Comparison of ENCODE assay signal across 1 cellular context in the genomic region with DNA sequence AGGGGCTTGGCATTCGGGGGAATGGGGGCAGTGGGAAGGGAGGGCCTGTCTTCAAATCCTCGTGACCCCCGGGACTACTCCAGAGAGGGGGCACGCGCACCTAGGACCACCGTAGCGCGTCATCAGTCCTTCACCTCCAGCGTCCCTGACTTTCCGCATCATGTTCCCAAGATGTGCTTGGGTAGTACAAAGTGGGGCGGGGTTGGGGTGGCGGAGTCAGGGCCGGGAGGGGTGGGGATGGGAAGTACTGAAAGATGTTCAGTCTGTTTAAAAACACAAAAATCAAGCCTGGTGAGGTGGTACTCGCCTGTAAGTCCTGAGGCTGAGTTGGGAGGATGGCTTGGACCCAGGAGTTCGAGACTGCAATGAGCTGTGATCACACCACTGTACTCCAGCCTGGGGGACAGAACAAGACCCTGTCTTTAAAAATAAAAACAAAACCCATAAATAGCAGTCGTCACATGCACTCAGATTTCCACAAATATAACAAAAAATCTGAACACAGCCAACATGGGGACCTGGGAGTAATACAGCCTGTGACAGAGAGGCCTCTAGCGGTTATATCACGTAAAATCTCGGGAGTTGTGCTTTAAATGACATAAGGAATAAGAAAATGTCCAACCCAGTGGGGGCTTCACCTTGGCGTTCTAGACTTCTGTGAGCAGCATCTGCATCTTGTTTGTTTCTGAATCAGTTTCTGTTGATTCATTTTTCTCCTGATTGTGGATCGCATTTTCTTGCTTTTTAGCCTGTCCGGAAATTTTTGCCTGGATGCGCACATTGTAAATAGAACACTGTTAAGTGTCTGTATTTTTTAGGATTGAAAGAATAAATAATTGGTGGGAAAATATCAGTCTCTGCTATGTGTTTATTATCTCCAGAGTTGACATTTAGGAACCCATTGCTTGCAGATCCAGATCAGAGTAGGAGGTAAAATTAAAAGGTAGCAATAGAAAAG.
TF ChIP-seq lines count a peak whose summit lies in the region.

No MANE protein-coding gene starts in this region.

TF ChIP-seq in K562, 482 proteins besides CTCF, POLR2A, EP300 and RAD21 (continues in another document):
- TF ChIP-seq CHD1 (IDR thresholded peaks at IDR 0.05; ENCODE audit: low read length) (no peak), ZFX (CRISPR knock-in tag; IDR thresholded peaks at IDR 0.05) (no peak), ZNF695 (CRISPR knock-in tag; IDR thresholded peaks at IDR 0.05) (no peak), ZNF174 (CRISPR knock-in tag; IDR thresholded peaks at IDR 0.05) (no peak), ZNF121 (CRISPR knock-in tag; conservative IDR thresholded peaks at IDR 0.05) (no peak), GATA2 (CRISPR knock-in tag; IDR thresholded peaks at IDR 0.05) (no peak), CSDE1 (IDR thresholded peaks at IDR 0.05) (no peak), MEF2A (IDR thresholded peaks at IDR 0.05; ENCODE audit: control insufficient read depth, low read depth, low read length) (no peak), TOE1 (IDR thresholded peaks at IDR 0.05; ENCODE audit: borderline replicate concordance) (no peak), TOE1 (CRISPR knock-in tag; IDR thresholded peaks at IDR 0.05; ENCODE audit: borderline replicate concordance, low read depth) (no peak), FUS (optimal IDR thresholded peaks at IDR 0.05; ENCODE audit: low read depth, low read length) (no peak), TGIF2 (CRISPR knock-in tag; IDR thresholded peaks at IDR 0.05) (no peak; the same call in 1 of the 2 replicates), SUPT5H (IDR thresholded peaks at IDR 0.05) (no peak), STAT5A (IDR thresholded peaks at IDR 0.05; ENCODE audit: borderline replicate concordance, low read length) (no peak), CBFA2T2 (conservative IDR thresholded peaks at IDR 0.05) (no peak), GABPB1 (CRISPR knock-in tag; IDR thresholded peaks at IDR 0.05) (0 out of 2 replicates have a peak, but pooled peaks have one; percentile 27), PTRF (tag; IDR thresholded peaks at IDR 0.05) (no peak), SMARCC2 (IDR thresholded peaks at IDR 0.05; ENCODE audit: low read depth) (no peak), KAT7 (CRISPR knock-in tag; IDR thresholded peaks at IDR 0.05; ENCODE audit: borderline replicate concordance) (no peak), JUN (IDR thresholded peaks at IDR 0.05; ENCODE audit: borderline replicate concordance, low read depth, low read length) (peak; percentile 10; the same call in 1 of the 2 replicates), JUN (CRISPR knock-in tag; IDR thresholded peaks at IDR 0.05; ENCODE audit: borderline replicate concordance) (no peak), TAF15 (IDR thresholded peaks at IDR 0.05; ENCODE audit: low read depth, low read length) (no peak), ZNF707 (CRISPR knock-in tag; conservative IDR thresholded peaks at IDR 0.05) (no peak), PTTG1 (tag; IDR thresholded peaks at IDR 0.05; ENCODE audit: low read depth) (no peak), KLF16 (IDR thresholded peaks at IDR 0.05) (peak; percentile 52; the same call in 1 of the 2 replicates), TEAD2 (tag; IDR thresholded peaks at IDR 0.05) (no peak), ZNF134 (CRISPR knock-in tag; conservative IDR thresholded peaks at IDR 0.05) (no peak), CBX8 (IDR thresholded peaks at IDR 0.05; ENCODE audit: borderline replicate concordance, extremely low read depth, low read depth, low read length, poor library complexity, severe bottlenecking) (no peak), PHF21A (IDR thresholded peaks at IDR 0.05; ENCODE audit: borderline replicate concordance, low read depth) (peak; percentile 95; the same call in 1 of the 2 replicates)
- TF ChIP-seq, protein P1, sequence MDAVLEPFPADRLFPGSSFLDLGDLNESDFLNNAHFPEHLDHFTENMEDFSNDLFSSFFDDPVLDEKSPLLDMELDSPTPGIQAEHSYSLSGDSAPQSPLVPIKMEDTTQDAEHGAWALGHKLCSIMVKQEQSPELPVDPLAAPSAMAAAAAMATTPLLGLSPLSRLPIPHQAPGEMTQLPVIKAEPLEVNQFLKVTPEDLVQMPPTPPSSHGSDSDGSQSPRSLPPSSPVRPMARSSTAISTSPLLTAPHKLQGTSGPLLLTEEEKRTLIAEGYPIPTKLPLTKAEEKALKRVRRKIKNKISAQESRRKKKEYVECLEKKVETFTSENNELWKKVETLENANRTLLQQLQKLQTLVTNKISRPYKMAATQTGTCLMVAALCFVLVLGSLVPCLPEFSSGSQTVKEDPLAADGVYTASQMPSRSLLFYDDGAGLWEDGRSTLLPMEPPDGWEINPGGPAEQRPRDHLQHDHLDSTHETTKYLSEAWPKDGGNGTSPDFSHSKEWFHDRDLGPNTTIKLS (IDR thresholded peaks at IDR 0.05; ENCODE audit: borderline replicate concordance, low read depth): no peak
- TF ChIP-seq, protein P2, sequence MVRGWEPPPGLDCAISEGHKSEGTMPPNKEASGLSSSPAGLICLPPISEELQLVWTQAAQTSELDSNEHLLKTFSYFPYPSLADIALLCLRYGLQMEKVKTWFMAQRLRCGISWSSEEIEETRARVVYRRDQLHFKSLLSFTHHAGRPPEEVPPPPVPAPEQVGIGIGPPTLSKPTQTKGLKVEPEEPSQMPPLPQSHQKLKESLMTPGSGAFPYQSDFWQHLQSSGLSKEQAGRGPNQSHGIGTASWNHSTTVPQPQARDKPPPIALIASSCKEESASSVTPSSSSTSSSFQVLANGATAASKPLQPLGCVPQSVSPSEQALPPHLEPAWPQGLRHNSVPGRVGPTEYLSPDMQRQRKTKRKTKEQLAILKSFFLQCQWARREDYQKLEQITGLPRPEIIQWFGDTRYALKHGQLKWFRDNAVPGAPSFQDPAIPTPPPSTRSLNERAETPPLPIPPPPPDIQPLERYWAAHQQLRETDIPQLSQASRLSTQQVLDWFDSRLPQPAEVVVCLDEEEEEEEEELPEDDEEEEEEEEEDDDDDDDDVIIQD (CRISPR knock-in tag; IDR thresholded peaks at IDR 0.05): no peak
- TF ChIP-seq, protein P3, sequence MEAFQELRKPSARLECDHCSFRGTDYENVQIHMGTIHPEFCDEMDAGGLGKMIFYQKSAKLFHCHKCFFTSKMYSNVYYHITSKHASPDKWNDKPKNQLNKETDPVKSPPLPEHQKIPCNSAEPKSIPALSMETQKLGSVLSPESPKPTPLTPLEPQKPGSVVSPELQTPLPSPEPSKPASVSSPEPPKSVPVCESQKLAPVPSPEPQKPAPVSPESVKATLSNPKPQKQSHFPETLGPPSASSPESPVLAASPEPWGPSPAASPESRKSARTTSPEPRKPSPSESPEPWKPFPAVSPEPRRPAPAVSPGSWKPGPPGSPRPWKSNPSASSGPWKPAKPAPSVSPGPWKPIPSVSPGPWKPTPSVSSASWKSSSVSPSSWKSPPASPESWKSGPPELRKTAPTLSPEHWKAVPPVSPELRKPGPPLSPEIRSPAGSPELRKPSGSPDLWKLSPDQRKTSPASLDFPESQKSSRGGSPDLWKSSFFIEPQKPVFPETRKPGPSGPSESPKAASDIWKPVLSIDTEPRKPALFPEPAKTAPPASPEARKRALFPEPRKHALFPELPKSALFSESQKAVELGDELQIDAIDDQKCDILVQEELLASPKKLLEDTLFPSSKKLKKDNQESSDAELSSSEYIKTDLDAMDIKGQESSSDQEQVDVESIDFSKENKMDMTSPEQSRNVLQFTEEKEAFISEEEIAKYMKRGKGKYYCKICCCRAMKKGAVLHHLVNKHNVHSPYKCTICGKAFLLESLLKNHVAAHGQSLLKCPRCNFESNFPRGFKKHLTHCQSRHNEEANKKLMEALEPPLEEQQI (IDR thresholded peaks at IDR 0.05): no peak
- TF ChIP-seq, protein P4, sequence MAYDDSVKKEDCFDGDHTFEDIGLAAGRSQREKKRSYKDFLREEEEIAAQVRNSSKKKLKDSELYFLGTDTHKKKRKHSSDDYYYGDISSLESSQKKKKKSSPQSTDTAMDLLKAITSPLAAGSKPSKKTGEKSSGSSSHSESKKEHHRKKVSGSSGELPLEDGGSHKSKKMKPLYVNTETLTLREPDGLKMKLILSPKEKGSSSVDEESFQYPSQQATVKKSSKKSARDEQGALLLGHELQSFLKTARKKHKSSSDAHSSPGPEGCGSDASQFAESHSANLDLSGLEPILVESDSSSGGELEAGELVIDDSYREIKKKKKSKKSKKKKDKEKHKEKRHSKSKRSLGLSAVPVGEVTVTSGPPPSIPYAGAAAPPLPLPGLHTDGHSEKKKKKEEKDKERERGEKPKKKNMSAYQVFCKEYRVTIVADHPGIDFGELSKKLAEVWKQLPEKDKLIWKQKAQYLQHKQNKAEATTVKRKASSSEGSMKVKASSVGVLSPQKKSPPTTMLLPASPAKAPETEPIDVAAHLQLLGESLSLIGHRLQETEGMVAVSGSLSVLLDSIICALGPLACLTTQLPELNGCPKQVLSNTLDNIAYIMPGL (CRISPR knock-in tag; IDR thresholded peaks at IDR 0.05): no peak; the same call in 1 of the 2 replicates
- TF ChIP-seq, protein P5, sequence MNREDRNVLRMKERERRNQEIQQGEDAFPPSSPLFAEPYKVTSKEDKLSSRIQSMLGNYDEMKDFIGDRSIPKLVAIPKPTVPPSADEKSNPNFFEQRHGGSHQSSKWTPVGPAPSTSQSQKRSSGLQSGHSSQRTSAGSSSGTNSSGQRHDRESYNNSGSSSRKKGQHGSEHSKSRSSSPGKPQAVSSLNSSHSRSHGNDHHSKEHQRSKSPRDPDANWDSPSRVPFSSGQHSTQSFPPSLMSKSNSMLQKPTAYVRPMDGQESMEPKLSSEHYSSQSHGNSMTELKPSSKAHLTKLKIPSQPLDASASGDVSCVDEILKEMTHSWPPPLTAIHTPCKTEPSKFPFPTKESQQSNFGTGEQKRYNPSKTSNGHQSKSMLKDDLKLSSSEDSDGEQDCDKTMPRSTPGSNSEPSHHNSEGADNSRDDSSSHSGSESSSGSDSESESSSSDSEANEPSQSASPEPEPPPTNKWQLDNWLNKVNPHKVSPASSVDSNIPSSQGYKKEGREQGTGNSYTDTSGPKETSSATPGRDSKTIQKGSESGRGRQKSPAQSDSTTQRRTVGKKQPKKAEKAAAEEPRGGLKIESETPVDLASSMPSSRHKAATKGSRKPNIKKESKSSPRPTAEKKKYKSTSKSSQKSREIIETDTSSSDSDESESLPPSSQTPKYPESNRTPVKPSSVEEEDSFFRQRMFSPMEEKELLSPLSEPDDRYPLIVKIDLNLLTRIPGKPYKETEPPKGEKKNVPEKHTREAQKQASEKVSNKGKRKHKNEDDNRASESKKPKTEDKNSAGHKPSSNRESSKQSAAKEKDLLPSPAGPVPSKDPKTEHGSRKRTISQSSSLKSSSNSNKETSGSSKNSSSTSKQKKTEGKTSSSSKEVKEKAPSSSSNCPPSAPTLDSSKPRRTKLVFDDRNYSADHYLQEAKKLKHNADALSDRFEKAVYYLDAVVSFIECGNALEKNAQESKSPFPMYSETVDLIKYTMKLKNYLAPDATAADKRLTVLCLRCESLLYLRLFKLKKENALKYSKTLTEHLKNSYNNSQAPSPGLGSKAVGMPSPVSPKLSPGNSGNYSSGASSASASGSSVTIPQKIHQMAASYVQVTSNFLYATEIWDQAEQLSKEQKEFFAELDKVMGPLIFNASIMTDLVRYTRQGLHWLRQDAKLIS (CRISPR knock-in tag; IDR thresholded peaks at IDR 0.05): 0 out of 2 replicates have a peak, but pooled peaks have one; percentile 49
- TF ChIP-seq, protein P6, sequence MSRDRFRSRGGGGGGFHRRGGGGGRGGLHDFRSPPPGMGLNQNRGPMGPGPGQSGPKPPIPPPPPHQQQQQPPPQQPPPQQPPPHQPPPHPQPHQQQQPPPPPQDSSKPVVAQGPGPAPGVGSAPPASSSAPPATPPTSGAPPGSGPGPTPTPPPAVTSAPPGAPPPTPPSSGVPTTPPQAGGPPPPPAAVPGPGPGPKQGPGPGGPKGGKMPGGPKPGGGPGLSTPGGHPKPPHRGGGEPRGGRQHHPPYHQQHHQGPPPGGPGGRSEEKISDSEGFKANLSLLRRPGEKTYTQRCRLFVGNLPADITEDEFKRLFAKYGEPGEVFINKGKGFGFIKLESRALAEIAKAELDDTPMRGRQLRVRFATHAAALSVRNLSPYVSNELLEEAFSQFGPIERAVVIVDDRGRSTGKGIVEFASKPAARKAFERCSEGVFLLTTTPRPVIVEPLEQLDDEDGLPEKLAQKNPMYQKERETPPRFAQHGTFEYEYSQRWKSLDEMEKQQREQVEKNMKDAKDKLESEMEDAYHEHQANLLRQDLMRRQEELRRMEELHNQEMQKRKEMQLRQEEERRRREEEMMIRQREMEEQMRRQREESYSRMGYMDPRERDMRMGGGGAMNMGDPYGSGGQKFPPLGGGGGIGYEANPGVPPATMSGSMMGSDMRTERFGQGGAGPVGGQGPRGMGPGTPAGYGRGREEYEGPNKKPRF (IDR thresholded peaks at IDR 0.05; ENCODE audit: low read depth, low read length): no peak
- TF ChIP-seq, protein P7, sequence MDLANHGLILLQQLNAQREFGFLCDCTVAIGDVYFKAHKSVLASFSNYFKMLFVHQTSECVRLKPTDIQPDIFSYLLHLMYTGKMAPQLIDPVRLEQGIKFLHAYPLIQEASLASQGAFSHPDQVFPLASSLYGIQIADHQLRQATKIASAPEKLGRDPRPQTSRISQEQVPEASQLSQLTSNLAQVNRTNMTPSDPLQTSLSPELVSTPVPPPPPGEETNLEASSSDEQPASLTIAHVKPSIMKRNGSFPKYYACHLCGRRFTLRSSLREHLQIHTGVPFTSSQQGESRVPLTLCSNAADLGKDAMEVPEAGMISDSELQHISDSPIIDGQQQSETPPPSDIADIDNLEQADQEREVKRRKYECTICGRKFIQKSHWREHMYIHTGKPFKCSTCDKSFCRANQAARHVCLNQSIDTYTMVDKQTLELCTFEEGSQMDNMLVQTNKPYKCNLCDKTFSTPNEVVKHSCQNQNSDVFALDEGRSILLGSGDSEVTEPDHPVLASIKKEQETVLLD (IDR thresholded peaks at IDR 0.05): no peak
- TF ChIP-seq, protein P8, sequence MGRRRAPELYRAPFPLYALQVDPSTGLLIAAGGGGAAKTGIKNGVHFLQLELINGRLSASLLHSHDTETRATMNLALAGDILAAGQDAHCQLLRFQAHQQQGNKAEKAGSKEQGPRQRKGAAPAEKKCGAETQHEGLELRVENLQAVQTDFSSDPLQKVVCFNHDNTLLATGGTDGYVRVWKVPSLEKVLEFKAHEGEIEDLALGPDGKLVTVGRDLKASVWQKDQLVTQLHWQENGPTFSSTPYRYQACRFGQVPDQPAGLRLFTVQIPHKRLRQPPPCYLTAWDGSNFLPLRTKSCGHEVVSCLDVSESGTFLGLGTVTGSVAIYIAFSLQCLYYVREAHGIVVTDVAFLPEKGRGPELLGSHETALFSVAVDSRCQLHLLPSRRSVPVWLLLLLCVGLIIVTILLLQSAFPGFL (CRISPR knock-in tag; IDR thresholded peaks at IDR 0.05): no peak
- TF ChIP-seq, protein P9, sequence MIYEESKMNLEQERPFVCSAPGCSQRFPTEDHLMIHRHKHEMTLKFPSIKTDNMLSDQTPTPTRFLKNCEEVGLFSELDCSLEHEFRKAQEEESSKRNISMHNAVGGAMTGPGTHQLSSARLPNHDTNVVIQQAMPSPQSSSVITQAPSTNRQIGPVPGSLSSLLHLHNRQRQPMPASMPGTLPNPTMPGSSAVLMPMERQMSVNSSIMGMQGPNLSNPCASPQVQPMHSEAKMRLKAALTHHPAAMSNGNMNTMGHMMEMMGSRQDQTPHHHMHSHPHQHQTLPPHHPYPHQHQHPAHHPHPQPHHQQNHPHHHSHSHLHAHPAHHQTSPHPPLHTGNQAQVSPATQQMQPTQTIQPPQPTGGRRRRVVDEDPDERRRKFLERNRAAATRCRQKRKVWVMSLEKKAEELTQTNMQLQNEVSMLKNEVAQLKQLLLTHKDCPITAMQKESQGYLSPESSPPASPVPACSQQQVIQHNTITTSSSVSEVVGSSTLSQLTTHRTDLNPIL (CRISPR knock-in tag; IDR thresholded peaks at IDR 0.05): no peak
